Comparison of ENCODE assay signal across 1 cellular context in the genomic region with DNA sequence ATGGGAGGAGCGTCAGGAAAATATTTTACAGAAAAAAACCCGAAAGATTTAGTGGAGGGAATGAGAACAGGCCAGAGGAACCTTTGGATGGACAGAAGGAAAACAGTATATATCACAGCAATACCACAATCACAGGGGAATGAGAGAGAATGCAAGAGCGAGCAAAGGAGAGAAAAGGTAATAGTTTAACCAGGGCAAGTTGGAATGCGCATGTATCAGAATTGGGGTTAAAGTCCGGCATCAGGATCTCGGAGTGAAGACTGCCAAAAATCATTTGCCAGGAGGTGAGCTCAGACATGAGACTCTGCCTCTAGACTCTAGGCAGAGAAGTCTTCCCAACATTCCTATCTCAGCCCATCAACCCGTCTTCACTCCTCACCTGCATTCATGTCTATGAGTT.
TF ChIP-seq lines count a peak whose summit lies in the region.

No MANE protein-coding gene starts in this region.

TF ChIP-seq in HepG2, 621 proteins besides CTCF, POLR2A, EP300 and RAD21:
- no peak for TF ChIP-seq NR3C1 (CRISPR knock-in tag; IDR thresholded peaks at IDR 0.05)
- TF ChIP-seq SYNCRIP (IDR thresholded peaks at IDR 0.05; ENCODE audit: insufficient read depth, low read depth, low read length), result no peak
- TF ChIP-seq ZNF383 (CRISPR knock-in tag; IDR thresholded peaks at IDR 0.05; ENCODE audit: borderline replicate concordance), result no peak
- no peak for TF ChIP-seq ZNF775 (CRISPR knock-in tag; IDR thresholded peaks at IDR 0.05; ENCODE audit: borderline replicate concordance)
- no peak for TF ChIP-seq NFRKB (IDR thresholded peaks at IDR 0.05)
- no peak for TF ChIP-seq ATF7 (IDR thresholded peaks at IDR 0.05)
- no peak for TF ChIP-seq ATF7 (CRISPR knock-in tag; IDR thresholded peaks at IDR 0.05)
- TF ChIP-seq, protein P1, sequence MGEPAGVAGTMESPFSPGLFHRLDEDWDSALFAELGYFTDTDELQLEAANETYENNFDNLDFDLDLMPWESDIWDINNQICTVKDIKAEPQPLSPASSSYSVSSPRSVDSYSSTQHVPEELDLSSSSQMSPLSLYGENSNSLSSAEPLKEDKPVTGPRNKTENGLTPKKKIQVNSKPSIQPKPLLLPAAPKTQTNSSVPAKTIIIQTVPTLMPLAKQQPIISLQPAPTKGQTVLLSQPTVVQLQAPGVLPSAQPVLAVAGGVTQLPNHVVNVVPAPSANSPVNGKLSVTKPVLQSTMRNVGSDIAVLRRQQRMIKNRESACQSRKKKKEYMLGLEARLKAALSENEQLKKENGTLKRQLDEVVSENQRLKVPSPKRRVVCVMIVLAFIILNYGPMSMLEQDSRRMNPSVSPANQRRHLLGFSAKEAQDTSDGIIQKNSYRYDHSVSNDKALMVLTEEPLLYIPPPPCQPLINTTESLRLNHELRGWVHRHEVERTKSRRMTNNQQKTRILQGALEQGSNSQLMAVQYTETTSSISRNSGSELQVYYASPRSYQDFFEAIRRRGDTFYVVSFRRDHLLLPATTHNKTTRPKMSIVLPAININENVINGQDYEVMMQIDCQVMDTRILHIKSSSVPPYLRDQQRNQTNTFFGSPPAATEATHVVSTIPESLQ (CRISPR knock-in tag; conservative IDR thresholded peaks at IDR 0.05), result no peak
- no peak for TF ChIP-seq U2AF2 (IDR thresholded peaks at IDR 0.05; ENCODE audit: low read depth, low read length)
- TF ChIP-seq ZNF572 (CRISPR knock-in tag; IDR thresholded peaks at IDR 0.05), result no peak
- no peak for TF ChIP-seq LCORL (IDR thresholded peaks at IDR 0.05)
- TF ChIP-seq LCORL (CRISPR knock-in tag; IDR thresholded peaks at IDR 0.05), result no peak
- no peak for TF ChIP-seq ZEB1 (IDR thresholded peaks at IDR 0.05; ENCODE audit: insufficient replicate concordance, low read depth)
